Comparison of ENCODE assay signal across 13 cellular contexts in the genomic region with DNA sequence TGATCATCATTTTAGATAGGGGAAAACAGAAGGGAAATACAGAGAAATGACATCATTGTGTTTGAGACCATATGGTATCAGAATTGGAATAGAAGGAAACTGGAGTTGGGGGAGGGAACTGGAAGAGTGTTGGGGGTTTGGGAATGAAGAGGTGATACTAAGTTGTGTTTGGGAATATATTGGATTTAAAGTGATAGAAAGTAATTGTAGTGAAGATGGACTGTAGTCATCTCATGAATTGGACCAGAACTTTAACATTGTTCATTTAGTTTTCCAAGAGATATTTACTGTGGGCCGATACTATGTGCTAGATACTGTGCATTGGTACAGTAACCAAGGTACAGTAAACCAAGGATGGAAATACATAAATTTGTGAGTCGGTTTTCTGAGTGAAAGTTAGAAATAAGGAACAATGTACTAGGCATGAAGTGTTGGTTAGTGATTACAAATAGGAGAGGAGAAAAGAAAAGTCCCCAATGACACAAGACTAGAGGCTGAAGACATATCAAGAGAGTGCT. TPM values are rescaled to one million over a fixed set of nuclear protein-coding genes. Genes with fewer than 3 reads are reported as not detected.
DNase-seq lines count a peak whose midpoint lies in the region; ATAC-seq lines count a peak whose summit lies in the region.
"Had no signal": no experiment of that assay in that cellular context is flagged by ENCODE, and none has a peak within 500 bp of the region (broad histone marks: within the 10 kb centered on the region; RNA-seq: fewer than 3 reads in every experiment).

No MANE protein-coding gene starts in this region.

- no peak overlapping the region for H3K4me3 Mint-ChIP-seq in activated naive CD8-positive, alpha-beta T cell treated with anti-CD3 and anti-CD28 coated beads, Interleukin-2, amount 50 U/mL, for 24 hours
- H3K4me3 Mint-ChIP-seq in activated naive CD8-positive, alpha-beta T cell treated with anti-CD3 and anti-CD28 coated beads for 36 hours, result no peak overlapping the region
- H3K4me3 Mint-ChIP-seq in stimulated activated memory B cell treated with anti-CD40 and anti-IgM and Interleukin-4, amounts not matched to agents 10 μg/mL and 1 μg/mL and 100 μg/mL, for 72 hours, result no peak overlapping the region
- H3K4me3 Mint-ChIP-seq: HFFc6; natural killer cell treated with Interleukin-12 subunit alpha and Interleukin-12 subunit beta and Interleukin-15 and Interleukin-18, amount 100 ng/mL, for 72 hours had no signal

- DNase-seq in activated naive CD8-positive, alpha-beta T cell treated with anti-CD3 and anti-CD28 coated beads, Interleukin-2, amount 50 U/mL, for 24 hours, result no peak
- no peak for DNase-seq in activated naive CD8-positive, alpha-beta T cell treated with anti-CD3 and anti-CD28 coated beads for 36 hours
- DNase-seq in NCI-H2227 (lab: John Stamatoyannopoulos, UW; ENCODE audit: unreplicated experiment) (no peak), left lobe of liver (ENCODE audit: low spot score) (no peak), HUDEP-2 (lab: John Stamatoyannopoulos, UW; ENCODE audit: unreplicated experiment in 76 of 76) (no peak)
- DNase-seq: HFFc6; MM.1S; stimulated activated CD4-positive, alpha-beta T cell treated with anti-CD3 and anti-CD28 coated beads, Interleukin-12 subunit alpha, Interleukin-12 subunit beta, amount 100 ng/mL, for 4 hours had no signal

- H3K9me3 Mint-ChIP-seq in activated naive CD8-positive, alpha-beta T cell treated with anti-CD3 and anti-CD28 coated beads, Interleukin-2, amount 50 U/mL, for 24 hours, result peaks cover 3% of the 10 kb centered on the region
- H3K9me3 Mint-ChIP-seq in activated naive CD8-positive, alpha-beta T cell treated with anti-CD3 and anti-CD28 coated beads for 36 hours, result no peaks in the 10 kb centered on the region
- no peaks in the 10 kb centered on the region for H3K9me3 Mint-ChIP-seq in stimulated activated memory B cell treated with anti-CD40 and anti-IgM and Interleukin-4, amounts not matched to agents 10 μg/mL and 1 μg/mL and 100 μg/mL, for 72 hours
- H3K9me3 Mint-ChIP-seq: HFFc6; natural killer cell treated with Interleukin-12 subunit alpha and Interleukin-12 subunit beta and Interleukin-15 and Interleukin-18, amount 100 ng/mL, for 72 hours had no signal

- no peaks in the 10 kb centered on the region for H3K27me3 Mint-ChIP-seq in activated naive CD8-positive, alpha-beta T cell treated with anti-CD3 and anti-CD28 coated beads, Interleukin-2, amount 50 U/mL, for 24 hours
- H3K27me3 Mint-ChIP-seq in activated naive CD8-positive, alpha-beta T cell treated with anti-CD3 and anti-CD28 coated beads for 36 hours, result no peaks in the 10 kb centered on the region
- no peaks in the 10 kb centered on the region for H3K27me3 Mint-ChIP-seq in stimulated activated memory B cell treated with anti-CD40 and anti-IgM and Interleukin-4, amounts not matched to agents 10 μg/mL and 1 μg/mL and 100 μg/mL, for 72 hours

- peak overlapping the region; percentile 16 for H3K27ac Mint-ChIP-seq in activated naive CD8-positive, alpha-beta T cell treated with anti-CD3 and anti-CD28 coated beads, Interleukin-2, amount 50 U/mL, for 24 hours
- H3K27ac Mint-ChIP-seq in activated naive CD8-positive, alpha-beta T cell treated with anti-CD3 and anti-CD28 coated beads for 36 hours, result no peak overlapping the region
- H3K27ac Mint-ChIP-seq in stimulated activated memory B cell treated with anti-CD40 and anti-IgM and Interleukin-4, amounts not matched to agents 10 μg/mL and 1 μg/mL and 100 μg/mL, for 72 hours, result peak overlapping the region; percentile 68
- H3K27ac Mint-ChIP-seq: HFFc6; natural killer cell treated with Interleukin-12 subunit alpha and Interleukin-12 subunit beta and Interleukin-15 and Interleukin-18, amount 100 ng/mL, for 72 hours had no signal

- peaks cover 44% of the 10 kb centered on the region for H3K4me1 Mint-ChIP-seq in activated naive CD8-positive, alpha-beta T cell treated with anti-CD3 and anti-CD28 coated beads, Interleukin-2, amount 50 U/mL, for 24 hours
- H3K4me1 Mint-ChIP-seq in activated naive CD8-positive, alpha-beta T cell treated with anti-CD3 and anti-CD28 coated beads for 36 hours, result peaks cover 36% of the 10 kb centered on the region
- peaks cover 53% of the 10 kb centered on the region for H3K4me1 Mint-ChIP-seq in stimulated activated memory B cell treated with anti-CD40 and anti-IgM and Interleukin-4, amounts not matched to agents 10 μg/mL and 1 μg/mL and 100 μg/mL, for 72 hours

- no peak for ATAC-seq in activated naive CD8-positive, alpha-beta T cell treated with anti-CD3 and anti-CD28 coated beads, Interleukin-2, amount 50 U/mL, for 24 hours
- ATAC-seq in GM21737 (IDR thresholded peaks at IDR 0.05; ENCODE audit: unreplicated experiment) (peak; percentile 56), HG03175 (IDR thresholded peaks at IDR 0.05; ENCODE audit: unreplicated experiment) (peak; percentile 58), left lobe of liver (no peak)
- peak; percentile 88 for ATAC-seq in stimulated activated memory B cell treated with anti-CD40 and anti-IgM and Interleukin-4, amounts not matched to agents 10 μg/mL and 1 μg/mL and 100 μg/mL, for 72 hours
- ATAC-seq: A549; natural killer cell treated with Interleukin-12 subunit alpha and Interleukin-12 subunit beta and Interleukin-15 and Interleukin-18, amount 100 ng/mL, for 72 hours had no signal

- peaks cover 4% of the 10 kb centered on the region for H3K36me3 Mint-ChIP-seq in activated naive CD8-positive, alpha-beta T cell treated with anti-CD3 and anti-CD28 coated beads, Interleukin-2, amount 50 U/mL, for 24 hours (ENCODE audit: low read depth)
- peaks cover 20% of the 10 kb centered on the region for H3K36me3 Mint-ChIP-seq in activated naive CD8-positive, alpha-beta T cell treated with anti-CD3 and anti-CD28 coated beads for 36 hours
- peaks cover 3% of the 10 kb centered on the region for H3K36me3 Mint-ChIP-seq in stimulated activated memory B cell treated with anti-CD40 and anti-IgM and Interleukin-4, amounts not matched to agents 10 μg/mL and 1 μg/mL and 100 μg/mL, for 72 hours
- H3K36me3 Mint-ChIP-seq: natural killer cell treated with Interleukin-12 subunit alpha and Interleukin-12 subunit beta and Interleukin-15 and Interleukin-18, amount 100 ng/mL, for 72 hours had no signal

RNA-seq across cellular contexts. Expression of a gene that starts 32.3 kb away (rescaled TPM):
- 10 to 100 TPM; 15.8 TPM for total RNA-seq in activated naive CD8-positive, alpha-beta T cell treated with anti-CD3 and anti-CD28 coated beads for 36 hours
- not detected for total RNA-seq in left lobe of liver

Comparison
In these comparisons a context has a peak if more than half of its experiments do, and no peak if none do; other contexts are left out.
1. ATAC-seq: peak in GM21737 (single experiment), HG03175 (single experiment) and stimulated activated memory B cell treated with anti-CD40 and anti-IgM and Interleukin-4, amounts not matched to agents 10 μg/mL and 1 μg/mL and 100 μg/mL, for 72 hours (single experiment); none in activated naive CD8-positive, alpha-beta T cell treated with anti-CD3 and anti-CD28 coated beads, Interleukin-2, amount 50 U/mL, for 24 hours (single experiment) and left lobe of liver (single experiment).
2. RNA of a gene that starts 32.3 kb away (total RNA-seq): 15.8 TPM in activated naive CD8-positive, alpha-beta T cell treated with anti-CD3 and anti-CD28 coated beads for 36 hours; not detected in left lobe of liver (single experiment); every median in the first group is over 10 times any median in the second.